Comparison of ENCODE assay signal across 2 cellular contexts in genomic region chr2:234162876-234163275, GRCh38.
TF ChIP-seq lines count a peak whose summit lies in the region.

No MANE protein-coding gene starts in this region.

TF ChIP-seq in HepG2, 621 proteins besides CTCF, POLR2A, EP300 and RAD21:
- TF ChIP-seq ZNF329 (CRISPR knock-in tag; IDR thresholded peaks at IDR 0.05; ENCODE audit: low read depth) (no peak), ZNF276 (CRISPR knock-in tag; IDR thresholded peaks at IDR 0.05; ENCODE audit: low read depth) (no peak), ZEB1 (IDR thresholded peaks at IDR 0.05; ENCODE audit: insufficient replicate concordance, low read depth) (no peak), ZNF598 (CRISPR knock-in tag; IDR thresholded peaks at IDR 0.05; ENCODE audit: borderline replicate concordance) (no peak), NONO (IDR thresholded peaks at IDR 0.05) (0 out of 2 replicates have a peak, but pooled peaks have one; percentile 9), NONO (CRISPR knock-in tag; conservative IDR thresholded peaks at IDR 0.05) (no peak), ZNF792 (CRISPR knock-in tag; IDR thresholded peaks at IDR 0.05) (no peak), ZNF136 (CRISPR knock-in tag; IDR thresholded peaks at IDR 0.05; ENCODE audit: low read depth) (no peak), NCOA1 (CRISPR knock-in tag; IDR thresholded peaks at IDR 0.05) (no peak)
TF ChIP-seq in HepG2: peak in this region for 1.

TF ChIP-seq in H1, 55 proteins besides CTCF, POLR2A, EP300 and RAD21:
- no peak for TF ChIP-seq TEAD4 (IDR thresholded peaks at IDR 0.05; ENCODE audit: low read depth, low read length)
- TF ChIP-seq MAX (IDR thresholded peaks at IDR 0.05): no peak
- no peak for TF ChIP-seq GABPA (IDR thresholded peaks at IDR 0.05; ENCODE audit: borderline replicate concordance, insufficient read depth, low read length)
- no peak for TF ChIP-seq JUND (IDR thresholded peaks at IDR 0.05; ENCODE audit: low read length)
